Comparison of ENCODE assay signal across 8 cellular contexts in genomic region chr12:51923506-51924365, GRCh38. TPM values are rescaled to one million over a fixed set of nuclear protein-coding genes. Genes with fewer than 3 reads are reported as not detected.
A peak's percentile ranks its signal among the peaks of the same experiment; 100 is the strongest.
DNase-seq lines count a peak whose midpoint lies in the region; ATAC-seq and TF ChIP-seq lines count a peak whose summit lies in the region.

No MANE protein-coding gene starts in this region.

- TF ChIP-seq CTCF in AG04449 (IDR thresholded peaks at IDR 0.05; ENCODE audit: insufficient read depth, low read length, missing control alignments) (peak; percentile 96), endodermal cell (conservative IDR thresholded peaks at IDR 0.05) (peak; percentile 96)

- H3K27ac Mint-ChIP-seq in activated CD4-positive, alpha-beta memory T cell treated with anti-CD3 and anti-CD28 coated beads, Interleukin-2, amount 10 ng/mL, durations not matched to agents 7 days and 5 days, result no peak overlapping the region
- H3K27ac Mint-ChIP-seq in endodermal cell (no peak overlapping the region), naive B cell (peak overlapping the region in 1 of 6 donors; percentile 82)

- peak; percentile 79 to 82 for ATAC-seq in naive B cell (ENCODE audit: low read depth in 2 of 2)

- WGBS in HUES64, result 36% methylated on average over 29 of the region's 31 CpGs
- WGBS in endodermal cell (ENCODE audit: insufficient coverage in 1 of 2, insufficient read length in 1 of 2), 2 experiments, result 31 to 45% methylated on average over 12 to 31 of the region's 31 CpGs

- H3K4me1 ChIP-seq in HUES64 (ENCODE audit: insufficient read depth, low read length) (peaks cover 5% of the 10 kb centered on the region; the same call in 1 of the 2 replicates), endodermal cell (ENCODE audit: control insufficient read depth, insufficient read depth, low read length) (peaks cover 4% of the 10 kb centered on the region)

- H3K9ac ChIP-seq in HUES64 (ENCODE audit: low read depth, low read length) (no peak overlapping the region), endodermal cell (ENCODE audit: extremely low read depth, low read length, poor library complexity, severe bottlenecking) (no peak overlapping the region)

- H3K36me3 Mint-ChIP-seq in activated CD4-positive, alpha-beta memory T cell treated with anti-CD3 and anti-CD28 coated beads, Interleukin-2, amount 10 ng/mL, durations not matched to agents 7 days and 5 days (ENCODE audit: low read depth), result no peaks in the 10 kb centered on the region
- no peaks in the 10 kb centered on the region for H3K36me3 Mint-ChIP-seq in endodermal cell (ENCODE audit: low read depth)
- no peaks in the 10 kb centered on the region for H3K36me3 Mint-ChIP-seq in naive B cell

- 0 out of 2 replicates have a peak, but pooled peaks cover 7% of the 10 kb centered on the region for H3K27me3 ChIP-seq in HUES64 (ENCODE audit: insufficient read depth, low read length)
- no peaks in the 10 kb centered on the region for H3K27me3 ChIP-seq in endodermal cell (ENCODE audit: control insufficient read depth, insufficient read depth, low read length, poor library complexity, severe bottlenecking)

- H3K36me3 ChIP-seq in HUES64 (ENCODE audit: insufficient read depth, low read length) (no peaks in the 10 kb centered on the region), endodermal cell (ENCODE audit: control insufficient read depth, insufficient read depth, low read length) (no peaks in the 10 kb centered on the region)

- H3K4me1 Mint-ChIP-seq in activated CD4-positive, alpha-beta memory T cell treated with anti-CD3 and anti-CD28 coated beads, Interleukin-2, amount 10 ng/mL, durations not matched to agents 7 days and 5 days, result peaks cover 5% of the 10 kb centered on the region
- H3K4me1 Mint-ChIP-seq in endodermal cell, result peaks cover 24% of the 10 kb centered on the region
- H3K4me1 Mint-ChIP-seq in naive B cell, result peaks cover 31 to 34% (median 32%) of the 10 kb centered on the region in 3 donors

- H3K9me3 Mint-ChIP-seq in activated CD4-positive, alpha-beta memory T cell treated with anti-CD3 and anti-CD28 coated beads, Interleukin-2, amount 10 ng/mL, durations not matched to agents 7 days and 5 days, result no peaks in the 10 kb centered on the region
- H3K9me3 Mint-ChIP-seq in endodermal cell (no peaks in the 10 kb centered on the region), naive B cell (no peaks in the 10 kb centered on the region)

- no peaks in the 10 kb centered on the region for H3K9me3 ChIP-seq in HUES64 (ENCODE audit: insufficient read depth, low read depth, low read length)
- no peaks in the 10 kb centered on the region for H3K9me3 ChIP-seq in endodermal cell (ENCODE audit: control insufficient read depth, low read length)

- H3K4me3 ChIP-seq in AG04449 (ENCODE audit: low read depth, low read length) (no peak overlapping the region), HUES64 (ENCODE audit: low read length) (peak overlapping the region; percentile 28; the same call in 1 of the 2 replicates), endodermal cell (ENCODE audit: low read length) (no peak overlapping the region)

- H3K27ac ChIP-seq in HUES64 (ENCODE audit: low read depth, low read length) (no peak overlapping the region), endodermal cell (ENCODE audit: low read depth, low read length) (no peak overlapping the region)

- CTCF ChIA-PET in AG04449 (lab: Yijun Ruan, JAX), result interaction anchor here (0.6 to 26.8 kb wide), 32 partner anchors 8 to 502 kb away, joined by 3 to 621 read pairs (median 7); partner anchors contain the start of genes ACVR1B, ACVRL1 and ANKRD33
- CTCF ChIA-PET in activated CD4-positive, alpha-beta memory T cell treated with anti-CD3 and anti-CD28 coated beads, Interleukin-2, amount 10 ng/mL, durations not matched to agents 7 days and 5 days (lab: Charles Lee), result interaction anchor here (1.0 to 3.1 kb wide), 11 partner anchors 8 to 102 kb away, joined by 3 to 10 read pairs (median 5); no protein-coding TSS in a partner anchor

- DNase-seq in AG04449 (ENCODE audit: low read depth, low spot score), result no peak
- peak; percentile 55 for DNase-seq in activated CD4-positive, alpha-beta memory T cell treated with anti-CD3 and anti-CD28 coated beads, Interleukin-2, amount 10 ng/mL, durations not matched to agents 7 days and 5 days
- DNase-seq in endodermal cell, result peak; percentile 93
- DNase-seq in naive B cell, result peak; percentile 42
- peak in 5 of 6 experiments; percentile 21 to 55 (median 45) for DNase-seq in stimulated activated naive CD4-positive, alpha-beta T cell (lab: John Stamatoyannopoulos, UW)
- no peak for DNase-seq in NCI-H2196 treated with DMSO at 0.1 percent for 48 hours (lab: John Stamatoyannopoulos, UW; ENCODE audit: unreplicated experiment)
- no peak for DNase-seq in NCI-H510A (lab: John Stamatoyannopoulos, UW)

- peaks cover 8% of the 10 kb centered on the region for H3K27me3 Mint-ChIP-seq in activated CD4-positive, alpha-beta memory T cell treated with anti-CD3 and anti-CD28 coated beads, Interleukin-2, amount 10 ng/mL, durations not matched to agents 7 days and 5 days
- H3K27me3 Mint-ChIP-seq in endodermal cell (ENCODE audit: insufficient read depth) (peaks cover 13% of the 10 kb centered on the region), naive B cell (peaks cover 0 to 9% (median 5%) of the 10 kb centered on the region in 3 donors)

- peak overlapping the region; percentile 27 for H3K4me3 Mint-ChIP-seq in activated CD4-positive, alpha-beta memory T cell treated with anti-CD3 and anti-CD28 coated beads, Interleukin-2, amount 10 ng/mL, durations not matched to agents 7 days and 5 days
- H3K4me3 Mint-ChIP-seq in endodermal cell (peak overlapping the region; percentile 30), naive B cell (peak overlapping the region in 7 of 8 donors; percentile 1 to 70 (median 55))

- POLR2A ChIA-PET in AG04449 (lab: Yijun Ruan, JAX), result no interaction called here
- POLR2A ChIA-PET in activated CD4-positive, alpha-beta memory T cell treated with anti-CD3 and anti-CD28 coated beads, Interleukin-2, amount 10 ng/mL, durations not matched to agents 7 days and 5 days (lab: Charles Lee), result no interaction called here

RNA-seq across cellular contexts. Expression of gene ACVRL1, which starts 16.4 kb away (rescaled TPM):
- 0.30 TPM for polyA plus RNA-seq in HUES64 (2013, experiment 1 of 2)
- 1.3 TPM for polyA plus RNA-seq in HUES64 (2013, experiment 2 of 2)
- not detected for total RNA-seq in activated CD4-positive, alpha-beta memory T cell treated with anti-CD3 and anti-CD28 coated beads, Interleukin-2, amount 10 ng/mL, durations not matched to agents 7 days and 5 days
- total RNA-seq in endodermal cell, result under 1 TPM; 0.42 to 0.64 TPM
- polyA plus RNA-seq in endodermal cell (2013, experiment 1 of 2), result 1.00 TPM
- polyA plus RNA-seq in endodermal cell (2013, experiment 2 of 2), result 1.4 TPM
- polyA plus RNA-seq in naive B cell (ENCODE audit: low read depth in 6 of 6), result not detected

RNA-seq across cellular contexts. Expression of gene ACVR1B, which starts 27.8 kb away (rescaled TPM):
- 11.8 TPM for polyA plus RNA-seq in HUES64 (2013, experiment 1 of 2)
- polyA plus RNA-seq in HUES64 (2013, experiment 2 of 2), result 14.5 TPM
- total RNA-seq in activated CD4-positive, alpha-beta memory T cell treated with anti-CD3 and anti-CD28 coated beads, Interleukin-2, amount 10 ng/mL, durations not matched to agents 7 days and 5 days, result 1 to 10 TPM; 4.5 to 5.2 TPM
- total RNA-seq in endodermal cell, result 10 to 100 TPM; 48.6 to 59.3 TPM
- 33.5 TPM for polyA plus RNA-seq in endodermal cell (2013, experiment 1 of 2)
- 28.8 TPM for polyA plus RNA-seq in endodermal cell (2013, experiment 2 of 2)
- polyA plus RNA-seq in naive B cell (ENCODE audit: low read depth in 6 of 6), result 1 to 10 TPM in 1 of 6 donors, under 1 TPM in 4, not detected in 1; 0.43 to 1.1 (median 0.51) TPM

RNA-seq across cellular contexts. Expression of gene ANKRD33, which starts 35.8 kb away (rescaled TPM):
- polyA plus RNA-seq in HUES64 (2013, experiment 1 of 2), result 0.15 TPM
- polyA plus RNA-seq in HUES64 (2013, experiment 2 of 2), result 0.13 TPM
- total RNA-seq in activated CD4-positive, alpha-beta memory T cell treated with anti-CD3 and anti-CD28 coated beads, Interleukin-2, amount 10 ng/mL, durations not matched to agents 7 days and 5 days, result not detected
- total RNA-seq in endodermal cell, result under 1 TPM in 1 of 2 donors, not detected in 1; 0.46 TPM
- 0.28 TPM for polyA plus RNA-seq in endodermal cell (2013, experiment 1 of 2)
- polyA plus RNA-seq in endodermal cell (2013, experiment 2 of 2), result 0.62 TPM
- polyA plus RNA-seq in naive B cell (ENCODE audit: low read depth in 6 of 6), result not detected

Comparison
In these comparisons a context has a peak if more than half of its experiments do, and no peak if none do; other contexts are left out.
1. DNase-seq: peak in activated CD4-positive, alpha-beta memory T cell treated with anti-CD3 and anti-CD28 coated beads, Interleukin-2, amount 10 ng/mL, durations not matched to agents 7 days and 5 days (single experiment), endodermal cell (single experiment), naive B cell (single experiment) and stimulated activated naive CD4-positive, alpha-beta T cell (5 of 6); none in AG04449 (single experiment), NCI-H2196 treated with DMSO at 0.1 percent for 48 hours (single experiment) and NCI-H510A (single experiment).
2. RNA of gene ACVR1B, which starts 27.8 kb away (total RNA-seq): 48.6 to 59.3 TPM in endodermal cell; 4.5 to 5.2 TPM in activated CD4-positive, alpha-beta memory T cell treated with anti-CD3 and anti-CD28 coated beads, Interleukin-2, amount 10 ng/mL, durations not matched to agents 7 days and 5 days; every median in the first group is over 4 times any median in the second.
3. Peak in every context shown above with its lines, with median percentiles within 50 percentile points of each other: H3K4me3 Mint-ChIP-seq.